Comparison of ENCODE assay signal across 1 cellular context in the genomic region with DNA sequence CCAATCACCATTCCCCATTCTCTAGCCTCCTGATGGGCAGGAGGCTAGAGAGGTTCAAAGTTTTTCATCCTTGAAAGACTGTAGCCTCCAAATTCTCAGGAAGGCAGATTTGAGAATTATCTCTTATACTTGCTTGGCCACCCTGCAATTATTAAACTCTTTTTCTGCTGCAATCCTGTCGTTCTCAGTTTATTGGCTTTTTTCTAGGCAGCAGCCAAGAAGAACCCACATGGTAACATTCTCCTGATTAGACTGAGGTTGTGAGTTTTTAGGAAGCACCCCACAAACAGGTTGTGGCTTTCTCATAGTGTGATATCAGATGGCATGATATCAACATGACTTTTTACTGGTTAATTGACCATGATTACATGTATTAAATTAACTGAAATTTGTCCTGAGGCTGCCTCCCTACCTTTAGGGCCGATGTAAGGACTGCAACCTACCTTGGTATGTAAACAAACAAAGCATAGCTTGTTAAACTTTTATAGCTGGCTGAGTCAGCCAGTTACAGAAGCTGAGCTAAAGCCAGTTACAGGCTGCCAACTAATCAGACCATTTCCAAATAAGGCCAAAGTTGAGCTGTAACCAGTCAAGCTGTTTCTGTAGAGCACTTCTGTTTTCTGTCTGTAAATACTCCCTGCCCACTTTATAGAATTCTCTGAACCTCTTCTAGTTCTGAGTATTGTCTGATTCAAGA.
TF ChIP-seq lines count a peak whose summit lies in the region.

No MANE protein-coding gene starts in this region.

TF ChIP-seq in HEK293, 187 proteins besides CTCF, POLR2A, EP300 and RAD21 (continued from another document):
- TF ChIP-seq, protein P1, sequence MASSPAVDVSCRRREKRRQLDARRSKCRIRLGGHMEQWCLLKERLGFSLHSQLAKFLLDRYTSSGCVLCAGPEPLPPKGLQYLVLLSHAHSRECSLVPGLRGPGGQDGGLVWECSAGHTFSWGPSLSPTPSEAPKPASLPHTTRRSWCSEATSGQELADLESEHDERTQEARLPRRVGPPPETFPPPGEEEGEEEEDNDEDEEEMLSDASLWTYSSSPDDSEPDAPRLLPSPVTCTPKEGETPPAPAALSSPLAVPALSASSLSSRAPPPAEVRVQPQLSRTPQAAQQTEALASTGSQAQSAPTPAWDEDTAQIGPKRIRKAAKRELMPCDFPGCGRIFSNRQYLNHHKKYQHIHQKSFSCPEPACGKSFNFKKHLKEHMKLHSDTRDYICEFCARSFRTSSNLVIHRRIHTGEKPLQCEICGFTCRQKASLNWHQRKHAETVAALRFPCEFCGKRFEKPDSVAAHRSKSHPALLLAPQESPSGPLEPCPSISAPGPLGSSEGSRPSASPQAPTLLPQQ (tag by site-specific recombination; IDR thresholded peaks at IDR 0.05), result no peak
- TF ChIP-seq ZNF10 (tag by site-specific recombination; IDR thresholded peaks at IDR 0.05) (0 out of 2 replicates have a peak, but pooled peaks have one; percentile 17), ZFP3 (tag by site-specific recombination; IDR thresholded peaks at IDR 0.05; ENCODE audit: low read depth) (no peak), SETDB1 (IDR thresholded peaks at IDR 0.05; ENCODE audit: insufficient read length, low read length) (peak; percentile 94), OSR2 (tag by site-specific recombination; IDR thresholded peaks at IDR 0.05) (peak; percentile 55), SCRT1 (tag by site-specific recombination; IDR thresholded peaks at IDR 0.05; ENCODE audit: borderline replicate concordance) (no peak), ZNF132 (tag by site-specific recombination; IDR thresholded peaks at IDR 0.05; ENCODE audit: borderline replicate concordance) (no peak), ZNF776 (tag by site-specific recombination; IDR thresholded peaks at IDR 0.05; ENCODE audit: borderline replicate concordance) (no peak), ZNF292 (tag by site-specific recombination; IDR thresholded peaks at IDR 0.05; ENCODE audit: borderline replicate concordance, low read depth) (no peak), ZNF366 (tag by site-specific recombination; conservative IDR thresholded peaks at IDR 0.05) (0 out of 2 replicates have a peak, but pooled peaks have one; percentile 40), REPIN1 (tag by site-specific recombination; IDR thresholded peaks at IDR 0.05; ENCODE audit: low read depth) (no peak), WT1 (tag by site-specific recombination; IDR thresholded peaks at IDR 0.05) (peak; percentile 79; the same call in 1 of the 2 replicates), ZNF473 (tag by site-specific recombination; IDR thresholded peaks at IDR 0.05) (no peak), ZNF248 (tag by site-specific recombination; IDR thresholded peaks at IDR 0.05) (no peak), ZNF239 (tag by site-specific recombination; IDR thresholded peaks at IDR 0.05) (no peak), ZNF670 (tag by site-specific recombination; IDR thresholded peaks at IDR 0.05; ENCODE audit: low read depth) (no peak), ZBTB21 (tag by site-specific recombination; IDR thresholded peaks at IDR 0.05) (peak; percentile 37; the same call in 1 of the 2 replicates), ZNF266 (tag by site-specific recombination; IDR thresholded peaks at IDR 0.05; ENCODE audit: low read depth) (no peak), ZNF2 (tag by site-specific recombination; IDR thresholded peaks at IDR 0.05) (no peak), ZNF423 (tag by site-specific recombination; IDR thresholded peaks at IDR 0.05) (no peak), GLI2 (tag by site-specific recombination; IDR thresholded peaks at IDR 0.05; ENCODE audit: borderline replicate concordance, low read depth) (no peak), ZNF654 (tag by site-specific recombination; IDR thresholded peaks at IDR 0.05; ENCODE audit: low read depth) (no peak), YY2 (tag by site-specific recombination; IDR thresholded peaks at IDR 0.05) (no peak), SP7 (tag by site-specific recombination; IDR thresholded peaks at IDR 0.05) (peak; percentile 53; the same call in 1 of the 2 replicates), SCRT2 (tag by site-specific recombination; IDR thresholded peaks at IDR 0.05) (peak; percentile 57), ZNF311 (tag by site-specific recombination; IDR thresholded peaks at IDR 0.05; ENCODE audit: borderline replicate concordance) (no peak), ZNF184 (tag by site-specific recombination; IDR thresholded peaks at IDR 0.05) (0 out of 2 replicates have a peak, but pooled peaks have one; percentile 51)
- TF ChIP-seq, protein P2, sequence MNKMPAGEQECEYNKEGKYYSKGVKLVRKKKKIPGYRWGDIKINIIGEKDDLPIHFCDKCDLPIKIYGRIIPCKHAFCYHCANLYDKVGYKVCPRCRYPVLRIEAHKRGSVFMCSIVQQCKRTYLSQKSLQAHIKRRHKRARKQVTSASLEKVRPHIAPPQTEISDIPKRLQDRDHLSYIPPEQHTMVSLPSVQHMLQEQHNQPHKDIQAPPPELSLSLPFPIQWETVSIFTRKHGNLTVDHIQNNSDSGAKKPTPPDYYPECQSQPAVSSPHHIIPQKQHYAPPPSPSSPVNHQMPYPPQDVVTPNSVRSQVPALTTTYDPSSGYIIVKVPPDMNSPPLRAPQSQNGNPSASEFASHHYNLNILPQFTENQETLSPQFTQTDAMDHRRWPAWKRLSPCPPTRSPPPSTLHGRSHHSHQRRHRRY (tag by site-specific recombination; IDR thresholded peaks at IDR 0.05), result no peak
- TF ChIP-seq, protein P3, sequence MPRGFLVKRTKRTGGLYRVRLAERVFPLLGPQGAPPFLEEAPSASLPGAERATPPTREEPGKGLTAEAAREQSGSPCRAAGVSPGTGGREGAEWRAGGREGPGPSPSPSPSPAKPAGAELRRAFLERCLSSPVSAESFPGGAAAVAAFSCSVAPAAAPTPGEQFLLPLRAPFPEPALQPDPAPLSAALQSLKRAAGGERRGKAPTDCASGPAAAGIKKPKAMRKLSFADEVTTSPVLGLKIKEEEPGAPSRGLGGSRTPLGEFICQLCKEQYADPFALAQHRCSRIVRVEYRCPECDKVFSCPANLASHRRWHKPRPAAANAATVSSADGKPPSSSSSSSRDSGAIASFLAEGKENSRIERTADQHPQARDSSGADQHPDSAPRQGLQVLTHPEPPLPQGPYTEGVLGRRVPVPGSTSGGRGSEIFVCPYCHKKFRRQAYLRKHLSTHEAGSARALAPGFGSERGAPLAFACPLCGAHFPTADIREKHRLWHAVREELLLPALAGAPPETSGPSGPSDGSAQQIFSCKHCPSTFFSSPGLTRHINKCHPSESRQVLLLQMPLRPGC (tag by site-specific recombination; IDR thresholded peaks at IDR 0.05), result peak; percentile 47; the same call in 1 of the 2 replicates
- TF ChIP-seq, protein P4, sequence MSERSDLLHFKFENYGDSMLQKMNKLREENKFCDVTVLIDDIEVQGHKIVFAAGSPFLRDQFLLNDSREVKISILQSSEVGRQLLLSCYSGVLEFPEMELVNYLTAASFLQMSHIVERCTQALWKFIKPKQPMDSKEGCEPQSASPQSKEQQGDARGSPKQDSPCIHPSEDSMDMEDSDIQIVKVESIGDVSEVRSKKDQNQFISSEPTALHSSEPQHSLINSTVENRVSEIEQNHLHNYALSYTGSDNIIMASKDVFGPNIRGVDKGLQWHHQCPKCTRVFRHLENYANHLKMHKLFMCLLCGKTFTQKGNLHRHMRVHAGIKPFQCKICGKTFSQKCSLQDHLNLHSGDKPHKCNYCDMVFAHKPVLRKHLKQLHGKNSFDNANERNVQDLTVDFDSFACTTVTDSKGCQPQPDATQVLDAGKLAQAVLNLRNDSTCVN (tag by site-specific recombination; optimal IDR thresholded peaks at IDR 0.05), result no peak
- TF ChIP-seq, protein P5, sequence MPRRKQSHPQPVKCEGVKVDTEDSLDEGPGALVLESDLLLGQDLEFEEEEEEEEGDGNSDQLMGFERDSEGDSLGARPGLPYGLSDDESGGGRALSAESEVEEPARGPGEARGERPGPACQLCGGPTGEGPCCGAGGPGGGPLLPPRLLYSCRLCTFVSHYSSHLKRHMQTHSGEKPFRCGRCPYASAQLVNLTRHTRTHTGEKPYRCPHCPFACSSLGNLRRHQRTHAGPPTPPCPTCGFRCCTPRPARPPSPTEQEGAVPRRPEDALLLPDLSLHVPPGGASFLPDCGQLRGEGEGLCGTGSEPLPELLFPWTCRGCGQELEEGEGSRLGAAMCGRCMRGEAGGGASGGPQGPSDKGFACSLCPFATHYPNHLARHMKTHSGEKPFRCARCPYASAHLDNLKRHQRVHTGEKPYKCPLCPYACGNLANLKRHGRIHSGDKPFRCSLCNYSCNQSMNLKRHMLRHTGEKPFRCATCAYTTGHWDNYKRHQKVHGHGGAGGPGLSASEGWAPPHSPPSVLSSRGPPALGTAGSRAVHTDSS (tag by site-specific recombination; IDR thresholded peaks at IDR 0.05), result no peak
- TF ChIP-seq, protein P6, sequence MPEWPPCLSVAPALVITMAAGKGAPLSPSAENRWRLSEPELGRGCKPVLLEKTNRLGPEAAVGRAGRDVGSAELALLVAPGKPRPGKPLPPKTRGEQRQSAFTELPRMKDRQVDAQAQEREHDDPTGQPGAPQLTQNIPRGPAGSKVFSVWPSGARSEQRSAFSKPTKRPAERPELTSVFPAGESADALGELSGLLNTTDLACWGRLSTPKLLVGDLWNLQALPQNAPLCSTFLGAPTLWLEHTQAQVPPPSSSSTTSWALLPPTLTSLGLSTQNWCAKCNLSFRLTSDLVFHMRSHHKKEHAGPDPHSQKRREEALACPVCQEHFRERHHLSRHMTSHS (tag by site-specific recombination; IDR thresholded peaks at IDR 0.05), result no peak
- TF ChIP-seq, protein P7, sequence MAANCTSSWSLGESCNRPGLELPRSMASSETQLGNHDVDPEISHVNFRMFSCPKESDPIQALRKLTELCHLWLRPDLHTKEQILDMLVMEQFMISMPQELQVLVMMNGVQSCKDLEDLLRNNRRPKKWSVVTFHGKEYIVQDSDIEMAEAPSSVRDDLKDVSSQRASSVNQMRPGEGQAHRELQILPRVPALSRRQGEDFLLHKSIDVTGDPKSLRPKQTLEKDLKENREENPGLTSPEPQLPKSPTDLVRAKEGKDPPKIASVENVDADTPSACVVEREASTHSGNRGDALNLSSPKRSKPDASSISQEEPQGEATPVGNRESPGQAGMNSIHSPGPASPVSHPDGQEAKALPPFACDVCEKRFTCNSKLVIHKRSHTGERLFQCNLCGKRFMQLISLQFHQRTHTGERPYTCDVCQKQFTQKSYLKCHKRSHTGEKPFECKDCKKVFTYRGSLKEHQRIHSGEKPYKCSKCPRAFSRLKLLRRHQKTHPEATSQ (tag by site-specific recombination; IDR thresholded peaks at IDR 0.05), result no peak
- TF ChIP-seq, protein P8, sequence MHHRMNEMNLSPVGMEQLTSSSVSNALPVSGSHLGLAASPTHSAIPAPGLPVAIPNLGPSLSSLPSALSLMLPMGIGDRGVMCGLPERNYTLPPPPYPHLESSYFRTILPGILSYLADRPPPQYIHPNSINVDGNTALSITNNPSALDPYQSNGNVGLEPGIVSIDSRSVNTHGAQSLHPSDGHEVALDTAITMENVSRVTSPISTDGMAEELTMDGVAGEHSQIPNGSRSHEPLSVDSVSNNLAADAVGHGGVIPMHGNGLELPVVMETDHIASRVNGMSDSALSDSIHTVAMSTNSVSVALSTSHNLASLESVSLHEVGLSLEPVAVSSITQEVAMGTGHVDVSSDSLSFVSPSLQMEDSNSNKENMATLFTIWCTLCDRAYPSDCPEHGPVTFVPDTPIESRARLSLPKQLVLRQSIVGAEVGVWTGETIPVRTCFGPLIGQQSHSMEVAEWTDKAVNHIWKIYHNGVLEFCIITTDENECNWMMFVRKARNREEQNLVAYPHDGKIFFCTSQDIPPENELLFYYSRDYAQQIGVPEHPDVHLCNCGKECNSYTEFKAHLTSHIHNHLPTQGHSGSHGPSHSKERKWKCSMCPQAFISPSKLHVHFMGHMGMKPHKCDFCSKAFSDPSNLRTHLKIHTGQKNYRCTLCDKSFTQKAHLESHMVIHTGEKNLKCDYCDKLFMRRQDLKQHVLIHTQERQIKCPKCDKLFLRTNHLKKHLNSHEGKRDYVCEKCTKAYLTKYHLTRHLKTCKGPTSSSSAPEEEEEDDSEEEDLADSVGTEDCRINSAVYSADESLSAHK (tag by site-specific recombination; IDR thresholded peaks at IDR 0.05), result no peak
- TF ChIP-seq, protein P9, sequence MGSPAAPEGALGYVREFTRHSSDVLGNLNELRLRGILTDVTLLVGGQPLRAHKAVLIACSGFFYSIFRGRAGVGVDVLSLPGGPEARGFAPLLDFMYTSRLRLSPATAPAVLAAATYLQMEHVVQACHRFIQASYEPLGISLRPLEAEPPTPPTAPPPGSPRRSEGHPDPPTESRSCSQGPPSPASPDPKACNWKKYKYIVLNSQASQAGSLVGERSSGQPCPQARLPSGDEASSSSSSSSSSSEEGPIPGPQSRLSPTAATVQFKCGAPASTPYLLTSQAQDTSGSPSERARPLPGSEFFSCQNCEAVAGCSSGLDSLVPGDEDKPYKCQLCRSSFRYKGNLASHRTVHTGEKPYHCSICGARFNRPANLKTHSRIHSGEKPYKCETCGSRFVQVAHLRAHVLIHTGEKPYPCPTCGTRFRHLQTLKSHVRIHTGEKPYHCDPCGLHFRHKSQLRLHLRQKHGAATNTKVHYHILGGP (tag by site-specific recombination; IDR thresholded peaks at IDR 0.05), result no peak
- TF ChIP-seq, protein P10, sequence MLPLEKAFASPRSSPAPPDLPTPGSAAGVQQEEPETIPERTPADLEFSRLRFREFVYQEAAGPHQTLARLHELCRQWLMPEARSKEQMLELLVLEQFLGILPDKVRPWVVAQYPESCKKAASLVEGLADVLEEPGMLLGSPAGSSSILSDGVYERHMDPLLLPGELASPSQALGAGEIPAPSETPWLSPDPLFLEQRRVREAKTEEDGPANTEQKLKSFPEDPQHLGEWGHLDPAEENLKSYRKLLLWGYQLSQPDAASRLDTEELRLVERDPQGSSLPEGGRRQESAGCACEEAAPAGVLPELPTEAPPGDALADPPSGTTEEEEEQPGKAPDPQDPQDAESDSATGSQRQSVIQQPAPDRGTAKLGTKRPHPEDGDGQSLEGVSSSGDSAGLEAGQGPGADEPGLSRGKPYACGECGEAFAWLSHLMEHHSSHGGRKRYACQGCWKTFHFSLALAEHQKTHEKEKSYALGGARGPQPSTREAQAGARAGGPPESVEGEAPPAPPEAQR (tag by site-specific recombination; IDR thresholded peaks at IDR 0.05), result no peak
